8 cellular contexts compared by ENCODE assay signal in the genomic region with DNA sequence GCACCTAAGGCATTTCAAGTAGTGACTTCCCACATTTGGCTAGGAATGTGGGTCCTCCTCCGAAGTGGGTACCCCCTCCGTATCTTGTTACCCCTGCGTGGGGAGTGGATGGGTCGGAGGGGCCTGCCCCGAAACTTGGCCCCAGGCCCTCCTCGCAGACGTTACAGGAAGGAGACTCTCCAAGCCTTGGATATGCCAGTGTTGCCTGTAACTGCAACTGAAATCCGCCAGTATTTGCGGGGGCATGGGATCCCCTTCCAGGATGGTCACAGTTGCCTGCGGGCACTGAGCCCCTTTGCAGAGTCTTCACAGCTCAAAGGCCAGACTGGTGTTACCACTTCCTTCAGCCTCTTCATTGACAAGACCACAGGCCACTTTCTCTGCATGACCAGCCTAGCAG. TPM values are rescaled to one million over a fixed set of nuclear protein-coding genes. Genes with fewer than 3 reads are reported as not detected.
DNase-seq lines count a peak whose midpoint lies in the region; ATAC-seq lines count a peak whose summit lies in the region.

No MANE protein-coding gene starts in this region.

- peaks cover 18% of the 10 kb centered on the region for H3K4me1 Mint-ChIP-seq in T-helper 1 cell treated with Interleukin-12 subunit alpha and Interleukin-12 subunit beta and Interleukin-4 antibody, amounts not matched to agents 30 μg/mL and 1 μg/mL, for 36 hours (ENCODE audit: low read depth)
- peaks cover 44% of the 10 kb centered on the region for H3K4me1 Mint-ChIP-seq in activated CD8-positive, alpha-beta T cell treated with anti-CD3 and anti-CD28 coated beads, Interleukin-2, amount 10 ng/mL, durations not matched to agents 7 days and 5 days (ENCODE audit: low read depth)
- peaks cover 25 to 55% of the 10 kb centered on the region in 2 donors for H3K4me1 Mint-ChIP-seq in stimulated activated naive B cell treated with anti-CD40 and anti-IgM and Interleukin-4, amounts not matched to agents 10 μg/mL and 1 μg/mL and 100 μg/mL, for 72 hours

- H3K27ac ChIP-seq in iPS-20b (ENCODE audit: low read length): no peak overlapping the region

- no peaks in the 10 kb centered on the region for H3K27me3 ChIP-seq in iPS-20b (ENCODE audit: insufficient read depth, low read length)

- peak overlapping the region; percentile 98 for H3K4me3 ChIP-seq in iPS-20b (ENCODE audit: low read length)

- no peaks in the 10 kb centered on the region for H3K4me1 ChIP-seq in iPS-20b (ENCODE audit: insufficient read depth, low read length)

- no peaks in the 10 kb centered on the region for H3K27me3 Mint-ChIP-seq in T-helper 1 cell treated with Interleukin-12 subunit alpha and Interleukin-12 subunit beta and Interleukin-4 antibody, amounts not matched to agents 30 μg/mL and 1 μg/mL, for 36 hours (ENCODE audit: low read depth)
- H3K27me3 Mint-ChIP-seq in activated CD8-positive, alpha-beta T cell treated with anti-CD3 and anti-CD28 coated beads, Interleukin-2, amount 10 ng/mL, durations not matched to agents 7 days and 5 days (ENCODE audit: low read depth): no peaks in the 10 kb centered on the region
- H3K27me3 Mint-ChIP-seq in stimulated activated naive B cell treated with anti-CD40 and anti-IgM and Interleukin-4, amounts not matched to agents 10 μg/mL and 1 μg/mL and 100 μg/mL, for 72 hours: no peaks in the 10 kb centered on the region

- peak overlapping the region; percentile 98 for H3K4me3 Mint-ChIP-seq in T-helper 1 cell treated with Interleukin-12 subunit alpha and Interleukin-12 subunit beta and Interleukin-4 antibody, amounts not matched to agents 30 μg/mL and 1 μg/mL, for 36 hours
- peak overlapping the region; percentile 88 for H3K4me3 Mint-ChIP-seq in activated CD8-positive, alpha-beta T cell treated with anti-CD3 and anti-CD28 coated beads, Interleukin-2, amount 10 ng/mL, durations not matched to agents 7 days and 5 days
- peak overlapping the region; percentile 93 to 96 for H3K4me3 Mint-ChIP-seq in stimulated activated naive B cell treated with anti-CD40 and anti-IgM and Interleukin-4, amounts not matched to agents 10 μg/mL and 1 μg/mL and 100 μg/mL, for 72 hours

- POLR2A ChIA-PET in activated CD8-positive, alpha-beta T cell treated with anti-CD3 and anti-CD28 coated beads, Interleukin-2, amount 10 ng/mL, durations not matched to agents 7 days and 5 days (lab: Charles Lee): interaction anchor here (1.1 kb wide), 1 partner anchor 8 kb away, joined by 5 read pairs; no protein-coding TSS in a partner anchor

- H3K9me3 ChIP-seq in iPS-20b (ENCODE audit: insufficient read depth, low read depth, low read length): no peaks in the 10 kb centered on the region

- peak overlapping the region; percentile 96; the same call in 1 of the 2 replicates for H3K9ac ChIP-seq in iPS-20b (ENCODE audit: low read depth, low read length)

- CTCF ChIA-PET in activated CD8-positive, alpha-beta T cell treated with anti-CD3 and anti-CD28 coated beads, Interleukin-2, amount 10 ng/mL, durations not matched to agents 7 days and 5 days (lab: Charles Lee): interaction anchor here (0.9 to 6.0 kb wide), 3 partner anchors 9 to 252 kb away, joined by 3 to 60 read pairs (median 3); a partner anchor contains a TSS

- peaks cover 25% of the 10 kb centered on the region for H3K36me3 Mint-ChIP-seq in T-helper 1 cell treated with Interleukin-12 subunit alpha and Interleukin-12 subunit beta and Interleukin-4 antibody, amounts not matched to agents 30 μg/mL and 1 μg/mL, for 36 hours (ENCODE audit: low read depth)
- peaks cover 33% of the 10 kb centered on the region for H3K36me3 Mint-ChIP-seq in activated CD8-positive, alpha-beta T cell treated with anti-CD3 and anti-CD28 coated beads, Interleukin-2, amount 10 ng/mL, durations not matched to agents 7 days and 5 days (ENCODE audit: low read depth)
- H3K36me3 Mint-ChIP-seq in stimulated activated naive B cell treated with anti-CD40 and anti-IgM and Interleukin-4, amounts not matched to agents 10 μg/mL and 1 μg/mL and 100 μg/mL, for 72 hours: peaks cover 43 to 50% of the 10 kb centered on the region in 2 donors

- H3K36me3 ChIP-seq in iPS-20b (ENCODE audit: insufficient read depth, low read depth, low read length): peaks cover 48% of the 10 kb centered on the region

- ATAC-seq in activated CD8-positive, alpha-beta T cell treated with anti-CD3 and anti-CD28 coated beads, Interleukin-2, amount 10 ng/mL, durations not matched to agents 7 days and 5 days: no peak
- ATAC-seq in stimulated activated naive B cell treated with anti-CD40 and anti-IgM and Interleukin-4, amounts not matched to agents 10 μg/mL and 1 μg/mL and 100 μg/mL, for 72 hours (replicated peaks): no peak

- H3K9me3 Mint-ChIP-seq in T-helper 1 cell treated with Interleukin-12 subunit alpha and Interleukin-12 subunit beta and Interleukin-4 antibody, amounts not matched to agents 30 μg/mL and 1 μg/mL, for 36 hours: no peaks in the 10 kb centered on the region
- no peaks in the 10 kb centered on the region for H3K9me3 Mint-ChIP-seq in activated CD8-positive, alpha-beta T cell treated with anti-CD3 and anti-CD28 coated beads, Interleukin-2, amount 10 ng/mL, durations not matched to agents 7 days and 5 days (ENCODE audit: insufficient read depth)
- H3K9me3 Mint-ChIP-seq in stimulated activated naive B cell treated with anti-CD40 and anti-IgM and Interleukin-4, amounts not matched to agents 10 μg/mL and 1 μg/mL and 100 μg/mL, for 72 hours: no peaks in the 10 kb centered on the region

- no peak for DNase-seq in T-helper 1 cell
- DNase-seq in activated CD8-positive, alpha-beta T cell treated with anti-CD3 and anti-CD28 coated beads, Interleukin-2, amount 10 ng/mL, durations not matched to agents 7 days and 5 days: no peak
- no peak for DNase-seq in stimulated activated naive B cell treated with anti-CD40 and anti-IgM and Interleukin-4, amounts not matched to agents 10 μg/mL and 1 μg/mL and 100 μg/mL, for 72 hours
- DNase-seq in HT-29 (ENCODE audit: low spot score): no peak
- DNase-seq in D341Med (ENCODE audit: low spot score): no peak
- DNase-seq in NCI-H526 treated with DMSO at 0.1 percent for 48 hours (lab: John Stamatoyannopoulos, UW): no peak

- H3K27ac Mint-ChIP-seq in T-helper 1 cell treated with Interleukin-12 subunit alpha and Interleukin-12 subunit beta and Interleukin-4 antibody, amounts not matched to agents 30 μg/mL and 1 μg/mL, for 36 hours: no peak overlapping the region
- H3K27ac Mint-ChIP-seq in activated CD8-positive, alpha-beta T cell treated with anti-CD3 and anti-CD28 coated beads, Interleukin-2, amount 10 ng/mL, durations not matched to agents 7 days and 5 days: no peak overlapping the region
- H3K27ac Mint-ChIP-seq in stimulated activated naive B cell treated with anti-CD40 and anti-IgM and Interleukin-4, amounts not matched to agents 10 μg/mL and 1 μg/mL and 100 μg/mL, for 72 hours: no peak overlapping the region

RNA-seq across cellular contexts. Expression of a gene that starts 0.8 kb away (rescaled TPM):
- total RNA-seq in activated CD8-positive, alpha-beta T cell treated with anti-CD3 and anti-CD28 coated beads, Interleukin-2, amount 10 ng/mL, durations not matched to agents 7 days and 5 days: 10 to 100 TPM; 11.8 to 13.3 TPM
- 15.9 and 18.8 TPM in 2 replicates for total RNA-seq in HT-29 (2014; rRNA removed; shearing (Covaris generic))

RNA-seq across cellular contexts. Expression of a gene that starts 0.9 kb away (rescaled TPM):
- 10 to 100 TPM; 46.1 to 48.9 TPM for total RNA-seq in activated CD8-positive, alpha-beta T cell treated with anti-CD3 and anti-CD28 coated beads, Interleukin-2, amount 10 ng/mL, durations not matched to agents 7 days and 5 days
- total RNA-seq in HT-29 (2014; rRNA removed; shearing (Covaris generic)): 141 and 174 TPM in 2 replicates

RNA-seq across cellular contexts. Expression of a gene that starts 11.4 kb away (rescaled TPM):
- 10 to 100 TPM; 11.6 to 13.8 TPM for total RNA-seq in activated CD8-positive, alpha-beta T cell treated with anti-CD3 and anti-CD28 coated beads, Interleukin-2, amount 10 ng/mL, durations not matched to agents 7 days and 5 days
- 154 and 172 TPM in 2 replicates for total RNA-seq in HT-29 (2014; rRNA removed; shearing (Covaris generic))

RNA-seq across cellular contexts. Expression of a gene that starts 18.9 kb away (rescaled TPM):
- under 1 TPM; 0.16 to 0.40 TPM for total RNA-seq in activated CD8-positive, alpha-beta T cell treated with anti-CD3 and anti-CD28 coated beads, Interleukin-2, amount 10 ng/mL, durations not matched to agents 7 days and 5 days
- 24.6 and 29.6 TPM in 2 replicates for total RNA-seq in HT-29 (2014; rRNA removed; shearing (Covaris generic))

RNA-seq across cellular contexts. Expression of a gene that starts 42.8 kb away (rescaled TPM):
- total RNA-seq in activated CD8-positive, alpha-beta T cell treated with anti-CD3 and anti-CD28 coated beads, Interleukin-2, amount 10 ng/mL, durations not matched to agents 7 days and 5 days: under 1 TPM; 0.47 to 0.50 TPM
- 6.3 and 7.4 TPM in 2 replicates for total RNA-seq in HT-29 (2014; rRNA removed; shearing (Covaris generic))

Comparison
In these comparisons a context has a peak if more than half of its experiments do, and no peak if none do; other contexts are left out.
1. RNA of a gene that starts 11.4 kb away (total RNA-seq): 154 to 172 TPM in HT-29; 11.6 to 13.8 TPM in activated CD8-positive, alpha-beta T cell treated with anti-CD3 and anti-CD28 coated beads, Interleukin-2, amount 10 ng/mL, durations not matched to agents 7 days and 5 days; every median in the first group is over 10 times any median in the second.
2. Peak in every context shown above with its lines, with median percentiles within 50 percentile points of each other: H3K4me3 Mint-ChIP-seq.